Comparison of ENCODE assay signal across 8 cellular contexts in the genomic region with DNA sequence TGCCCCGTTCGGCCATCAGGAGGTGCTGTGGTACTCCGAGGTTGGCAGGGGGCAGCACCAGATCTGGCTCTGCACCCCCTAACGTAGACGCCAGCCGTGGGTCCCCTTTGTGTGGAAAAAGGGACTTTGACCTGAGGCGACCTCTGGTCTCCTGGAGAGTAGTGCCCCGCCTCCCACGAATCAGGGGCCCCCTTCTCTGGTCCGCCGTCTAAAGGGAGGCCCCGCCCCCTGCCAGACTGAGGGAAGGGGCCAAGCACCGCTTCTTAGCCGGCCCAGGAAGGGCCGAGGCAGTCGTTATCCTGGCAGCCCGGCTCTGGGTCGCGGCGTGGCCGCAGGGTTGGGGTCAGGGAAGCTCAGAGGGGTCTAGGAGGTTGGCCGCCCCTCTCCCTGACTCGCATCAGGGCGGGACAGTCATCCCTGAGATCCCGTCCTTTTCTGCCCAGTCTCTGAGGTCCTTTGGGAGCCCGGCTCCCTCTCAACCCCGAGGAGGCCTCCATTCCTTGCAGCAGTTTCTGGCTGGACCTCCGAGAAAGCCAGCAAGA. TPM values are rescaled to one million over a fixed set of nuclear protein-coding genes. Genes with fewer than 3 reads are reported as not detected.
DNase-seq lines count a peak whose midpoint lies in the region; ATAC-seq and TF ChIP-seq lines count a peak whose summit lies in the region.

No MANE protein-coding gene starts in this region.

- H3K9ac ChIP-seq in IMR-90 (ENCODE audit: low read depth, low read length): peak overlapping the region; percentile 16
- peak overlapping the region; percentile 49 to 62 for H3K9ac ChIP-seq in mucosa of rectum (ENCODE audit: low read depth in 1 of 2, low read length in 2 of 2)

- WGBS in IMR-90 (ENCODE audit: extremely low coverage in 2 of 2, insufficient read length in 1 of 2), 2 experiments: 14% methylated on average over 9 of the region's 28 CpGs; no CpG with 5 or more reads in 1 of the 2 experiments

- H3K27me3 Mint-ChIP-seq in chondrocyte (ENCODE audit: low read depth): no peaks in the 10 kb centered on the region

- H3K27ac Mint-ChIP-seq in chondrocyte (ENCODE audit: unreplicated experiment): no peak overlapping the region

- H2AK9ac ChIP-seq in IMR-90 (replicated peaks; ENCODE audit: low read depth, low read length, poor library complexity): peak overlapping the region; percentile 93

- peak overlapping the region; percentile 95 for H2AFZ ChIP-seq in IMR-90 (replicated peaks; ENCODE audit: low read length, poor library complexity)

- peaks cover 24% of the 10 kb centered on the region for H3K4me1 ChIP-seq in IMR-90 (ENCODE audit: control insufficient read depth, insufficient read depth, low read length)
- peaks cover 49 to 52% of the 10 kb centered on the region in 2 donors for H3K4me1 ChIP-seq in mucosa of rectum (ENCODE audit: control insufficient read depth in 2 of 2, insufficient read depth in 2 of 2, low read length in 2 of 2)

- no peaks in the 10 kb centered on the region for H3K9me3 Mint-ChIP-seq in chondrocyte (ENCODE audit: low read depth)

- H3K27me3 ChIP-seq in IMR-90 (ENCODE audit: control insufficient read depth, insufficient read depth, low read length) (no peaks in the 10 kb centered on the region), mucosa of rectum (ENCODE audit: control insufficient read depth in 2 of 2, insufficient read depth in 2 of 2, low read length in 2 of 2) (no peaks in the 10 kb centered on the region)

- H4K8ac ChIP-seq in IMR-90 (ENCODE audit: low read depth in 2 of 2, low read length in 2 of 2): peak overlapping the region; percentile 87 to 96; a peak in 2 of 4 replicates

- peak overlapping the region; percentile 80 for H3K4me3 Mint-ChIP-seq in chondrocyte (ENCODE audit: unreplicated experiment)

- H3K9me1 ChIP-seq in IMR-90 (ENCODE audit: insufficient read depth, low read length): peaks cover 13% of the 10 kb centered on the region

- H2BK120ac ChIP-seq in IMR-90 (ENCODE audit: low read depth, low read length): peak overlapping the region; percentile 54; the same call in 1 of the 2 replicates

- no peak overlapping the region for H2BK15ac ChIP-seq in IMR-90 (ENCODE audit: low read depth, low read length)

- DNase-seq in IMR-90 (no peak), chondrocyte (ENCODE audit: low spot score) (no peak), NCI-H226 (no peak), NCI-H1694 treated with DMSO at 0.1 percent for 48 hours (lab: John Stamatoyannopoulos, UW) (no peak)
- DNase-seq in stimulated activated CD4-positive, alpha-beta T cell treated with anti-CD3 and anti-CD28 coated beads, Interleukin-12 subunit alpha, Interleukin-12 subunit beta, amount 100 ng/mL, for 4 hours: no peak

- no peak for TF ChIP-seq POLR2A in IMR-90 (IDR thresholded peaks at IDR 0.05; ENCODE audit: low read depth, low read length)

- H3K4ac ChIP-seq in IMR-90 (ENCODE audit: low read depth, low read length): peak overlapping the region; percentile 66

- H4K20me1 ChIP-seq in IMR-90 (ENCODE audit: insufficient read depth, low read length): peaks cover 8% of the 10 kb centered on the region; the same call in 1 of the 2 replicates

- dilution Hi-C loops in IMR-90 (cut with HindIII; ENCODE audit: low sequenced_read_pairs, unreplicated experiment): no loop called here

- H3K4me1 Mint-ChIP-seq in chondrocyte (ENCODE audit: low read depth): peaks cover 48% of the 10 kb centered on the region

- peak overlapping the region; percentile 67 for H3K4me2 ChIP-seq in IMR-90 (ENCODE audit: low read depth, low read length)

- H3K9me3 ChIP-seq in IMR-90 (ENCODE audit: control insufficient read depth, insufficient read depth, low read length): no peaks in the 10 kb centered on the region
- H3K9me3 ChIP-seq in mucosa of rectum (ENCODE audit: control insufficient read depth in 2 of 2, low read length in 2 of 2): no peaks in the 10 kb centered on the region

- H3K36me3 Mint-ChIP-seq in chondrocyte (ENCODE audit: low read depth): peaks cover 3% of the 10 kb centered on the region

- no peak overlapping the region for H3K18ac ChIP-seq in IMR-90 (ENCODE audit: low read depth, low read length)

- ATAC-seq in IMR-90 (ENCODE audit: low read depth) (peak; percentile 2), HG03521 (IDR thresholded peaks at IDR 0.05; ENCODE audit: unreplicated experiment) (no peak)

- in situ Hi-C loops in IMR-90 (cut with MboI; ENCODE audit: low sequenced_read_pairs): no loop called here

- peak overlapping the region; percentile 58; the same call in 1 of the 2 replicates for H4K91ac ChIP-seq in IMR-90 (ENCODE audit: insufficient read depth, low read depth, low read length)

- intact Hi-C loops in IMR-90 (cut with micrococcal nuclease): loop anchor here (5.0 kb wide), 1 partner anchor 60 kb away; no protein-coding TSS in a partner anchor

- CTCF ChIA-PET in IMR-90 (lab: Yijun Ruan, JAX): no interaction called here

- peaks cover 30 to 57% of the 10 kb centered on the region in 2 experiments for H3K79me1 ChIP-seq in IMR-90 (ENCODE audit: low read depth in 1 of 2, low read length in 2 of 2)

- peak overlapping the region; percentile 95 for H4K5ac ChIP-seq in IMR-90 (ENCODE audit: low read depth, low read length)

- peak overlapping the region; percentile 98 for H3K27ac ChIP-seq in IMR-90 (ENCODE audit: insufficient read depth, low read length)
- H3K27ac ChIP-seq in mucosa of rectum (ENCODE audit: low read depth in 2 of 2, low read length in 2 of 2): peak overlapping the region; percentile 93 to 95

- POLR2A ChIA-PET in IMR-90 (lab: Charles Lee; ENCODE audit: unreplicated experiment): no interaction called here

- H3K14ac ChIP-seq in IMR-90 (replicated peaks; ENCODE audit: low read depth, low read length): no peak overlapping the region

- BruUV-seq in IMR-90 (replicated peaks; lab: Mats Ljungman, UMichigan): no TSS peak

- TF ChIP-seq RAD21 in IMR-90 (IDR thresholded peaks at IDR 0.05; ENCODE audit: low read length): no peak

- TF ChIP-seq CTCF in GM12873 (IDR thresholded peaks at IDR 0.05; ENCODE audit: insufficient read depth, low read depth, low read length, missing control alignments): peak; percentile 74
- TF ChIP-seq CTCF in IMR-90 (conservative IDR thresholded peaks at IDR 0.05; ENCODE audit: low read depth, low read length): peak; percentile 42
- TF ChIP-seq CTCF in chondrocyte (IDR thresholded peaks at IDR 0.05): peak; percentile 80

- peak overlapping the region; percentile 58 for H3K4me3 ChIP-seq in IMR-90 (ENCODE audit: insufficient read depth, low read depth, low read length)
- H3K4me3 ChIP-seq in mucosa of rectum (ENCODE audit: low read length in 2 of 2): peak overlapping the region; percentile 89 to 90

- no peak overlapping the region for H2BK20ac ChIP-seq in IMR-90 (ENCODE audit: low read depth, low read length)

- H2BK5ac ChIP-seq in IMR-90 (ENCODE audit: low read depth, low read length, poor library complexity, severe bottlenecking): peak overlapping the region; percentile 53

- H3K36me3 ChIP-seq in IMR-90 (ENCODE audit: control insufficient read depth, insufficient read depth, low read length) (peaks cover 32% of the 10 kb centered on the region), mucosa of rectum (ENCODE audit: control insufficient read depth in 2 of 2, insufficient read depth in 2 of 2, low read length in 2 of 2) (peaks cover 10 to 19% of the 10 kb centered on the region in 2 donors)

- H3K23ac ChIP-seq in IMR-90 (ENCODE audit: low read depth, low read length): peak overlapping the region; percentile 35; the same call in 1 of the 2 replicates

- peak overlapping the region; percentile 87 for H2AK5ac ChIP-seq in IMR-90 (ENCODE audit: low read depth, low read length)

- no peak overlapping the region for H3K56ac ChIP-seq in IMR-90 (ENCODE audit: extremely low read depth, insufficient read depth, low read length)

TF ChIP-seq in IMR-90, 13 proteins besides CTCF, POLR2A, EP300 and RAD21:
- TF ChIP-seq MAZ (IDR thresholded peaks at IDR 0.05; ENCODE audit: borderline replicate concordance, low read depth, low read length): peak; percentile 30; the same call in 1 of the 2 replicates
- TF ChIP-seq MXI1 (IDR thresholded peaks at IDR 0.05; ENCODE audit: borderline replicate concordance, low read depth, low read length): no peak

RNA-seq across cellular contexts. Expression of a gene that starts 0.6 kb away (rescaled TPM):
- total RNA-seq in IMR-90 (2012; rRNA removed) (53.6 and 56.8 TPM in 2 replicates), chondrocyte (31.3 to 37.0 TPM (median 36.8 TPM) in 3 replicates)
- polyA plus RNA-seq in IMR-90 (2012; rRNA removed): 104 and 114 TPM in 2 replicates
- polyA plus RNA-seq in IMR-90 (2012; cell fraction: cytosol; rRNA removed): 59.7 and 156 TPM in 2 replicates
- 32.0 and 77.6 TPM in 2 replicates for polyA plus RNA-seq in IMR-90 (2012; cell fraction: nucleus; rRNA removed; ENCODE audit: low replicate concordance)

RNA-seq across cellular contexts. Expression of a gene that starts 6.1 kb away (rescaled TPM):
- total RNA-seq in IMR-90 (2012; rRNA removed): 13.4 and 14.2 TPM in 2 replicates
- 24.0 and 24.8 TPM in 2 replicates for polyA plus RNA-seq in IMR-90 (2012; rRNA removed)
- 61.1 and 70.8 TPM in 2 replicates for polyA plus RNA-seq in IMR-90 (2012; cell fraction: cytosol; rRNA removed)
- 24.8 and 29.9 TPM in 2 replicates for polyA plus RNA-seq in IMR-90 (2012; cell fraction: nucleus; rRNA removed; ENCODE audit: low replicate concordance)
- 15.3 to 18.6 TPM (median 17.0 TPM) in 3 replicates for total RNA-seq in chondrocyte

RNA-seq across cellular contexts. Expression of a gene that starts 18.5 kb away (rescaled TPM):
- total RNA-seq in IMR-90 (2012; rRNA removed): under 0.01 and 0.36 TPM in 2 replicates
- polyA plus RNA-seq in IMR-90 (2012; rRNA removed): 0.29 and 0.32 TPM in 2 replicates
- polyA plus RNA-seq in IMR-90 (2012; cell fraction: cytosol; rRNA removed): 0.21 and 0.32 TPM in 2 replicates
- 1.4 and 2.3 TPM in 2 replicates for polyA plus RNA-seq in IMR-90 (2012; cell fraction: nucleus; rRNA removed; ENCODE audit: low replicate concordance)
- 0.22 to 0.65 TPM (median 0.26 TPM) in 3 replicates for total RNA-seq in chondrocyte

RNA-seq across cellular contexts. Expression of a gene that starts 18.7 kb away (rescaled TPM):
- total RNA-seq in IMR-90 (2012; rRNA removed) (17.4 and 18.3 TPM in 2 replicates), chondrocyte (17.3 to 22.4 TPM (median 21.8 TPM) in 3 replicates)
- 53.4 and 55.6 TPM in 2 replicates for polyA plus RNA-seq in IMR-90 (2012; rRNA removed)
- 48.6 and 60.5 TPM in 2 replicates for polyA plus RNA-seq in IMR-90 (2012; cell fraction: cytosol; rRNA removed)
- polyA plus RNA-seq in IMR-90 (2012; cell fraction: nucleus; rRNA removed; ENCODE audit: low replicate concordance): 77.2 and 105 TPM in 2 replicates

RNA-seq across cellular contexts. Expression of a gene that starts 22.7 kb away (rescaled TPM):
- total RNA-seq in IMR-90 (2012; rRNA removed) (2.2 and 2.7 TPM in 2 replicates), chondrocyte (5.3 to 6.9 TPM (median 5.4 TPM) in 3 replicates)
- polyA plus RNA-seq in IMR-90 (2012; rRNA removed): 5.7 and 7.6 TPM in 2 replicates
- polyA plus RNA-seq in IMR-90 (2012; cell fraction: cytosol; rRNA removed): 7.4 and 11.3 TPM in 2 replicates
- 4.6 and 10.7 TPM in 2 replicates for polyA plus RNA-seq in IMR-90 (2012; cell fraction: nucleus; rRNA removed; ENCODE audit: low replicate concordance)
